Comparison of ENCODE assay signal across 27 cellular contexts in genomic region chr4:168765322-168765721, GRCh38.
DNase-seq lines count a peak whose midpoint lies in the region; ATAC-seq and TF ChIP-seq lines count a peak whose summit lies in the region.
"Had no signal": no experiment of that assay in that cellular context is flagged by ENCODE, and none has a peak within 500 bp of the region (broad histone marks: within the 10 kb centered on the region; RNA-seq: fewer than 3 reads in every experiment).

No MANE protein-coding gene starts in this region.

- peaks cover 41% of the 10 kb centered on the region for H3K4me1 ChIP-seq in ACC112 (ENCODE audit: control insufficient read depth, insufficient read depth, low read length, unreplicated experiment)
- H3K4me1 ChIP-seq in gastrocnemius medialis: peaks cover 3 to 13% of the 10 kb centered on the region in 2 donors
- no peaks in the 10 kb centered on the region for H3K4me1 ChIP-seq in left lung
- H3K4me1 ChIP-seq: BE2C had no signal

- H3K4me3 ChIP-seq in ACC112 (ENCODE audit: low read depth, low read length) (no peak overlapping the region; the same call in 1 of the 2 replicates), gastrocnemius medialis (no peak overlapping the region), WERI-Rb-1 (ENCODE audit: low read depth, low read length) (no peak overlapping the region), left lung (no peak overlapping the region)
- H3K4me3 ChIP-seq: lung had no signal

- H3K36me3 ChIP-seq in ACC112 (ENCODE audit: insufficient read depth, low read length) (no peaks in the 10 kb centered on the region), gastrocnemius medialis (no peaks in the 10 kb centered on the region), WERI-Rb-1 (no peaks in the 10 kb centered on the region), left lung (no peaks in the 10 kb centered on the region)
- H3K36me3 ChIP-seq: BE2C had no signal

- H2AFZ ChIP-seq in ACC112 (ENCODE audit: low read length, unreplicated experiment): peak overlapping the region; percentile 17

- no peak for TF ChIP-seq CTCF in MCF 10A (IDR thresholded peaks at IDR 0.05; ENCODE audit: unreplicated experiment)
- no peak for TF ChIP-seq CTCF in gastrocnemius medialis (IDR thresholded peaks at IDR 0.05 in 4 of 5, conservative IDR thresholded peaks at IDR 0.05 in 1 of 5)
- no peak for TF ChIP-seq CTCF in WERI-Rb-1 (IDR thresholded peaks at IDR 0.05; ENCODE audit: low read depth, low read length)
- no peak for TF ChIP-seq CTCF in left lung (IDR thresholded peaks at IDR 0.05)

- no peaks in the 10 kb centered on the region for H3K79me2 ChIP-seq in ACC112 (ENCODE audit: control insufficient read depth, insufficient read depth, low read length, unreplicated experiment)

- ATAC-seq in left cardiac atrium (peak; percentile 44 to 49), gastrocnemius medialis (peak in 1 of 2 donors; percentile 60), left lung (no peak)
- ATAC-seq: activated CD4-positive, CD25-positive, alpha-beta regulatory T cell treated with anti-CD3 and anti-CD28 coated beads, Interleukin-2, amount 50 U/mL, for 24 hours; activated T-cell treated with anti-CD3 and anti-CD28 coated beads, Interleukin-2, amount 50 U/mL, for 72 hours; effector memory CD8-positive, alpha-beta T cell; naive thymus-derived CD8-positive, alpha-beta T cell had no signal

- in situ Hi-C loops in gastrocnemius medialis (cut with MboI; ENCODE audit: low sequenced_read_pairs in 4 of 4): no loop called here

- H3K27ac Mint-ChIP-seq in MCF 10A (ENCODE audit: low read depth, unreplicated experiment): peak overlapping the region; percentile 80
- H3K27ac Mint-ChIP-seq: activated T-cell treated with anti-CD3 and anti-CD28 coated beads, Interleukin-2, amount 50 U/mL, for 72 hours; effector memory CD8-positive, alpha-beta T cell; H9; naive thymus-derived CD8-positive, alpha-beta T cell; stimulated activated naive CD8-positive, alpha-beta T cell treated with anti-CD3 and anti-CD28 coated beads, Interleukin-15, Interleukin-2, amounts not matched to agents 100 ng/mL and 50 ng/mL, for 24 hours had no signal

- DNase-seq in MCF 10A (ENCODE audit: unreplicated experiment) (no peak), left cardiac atrium (no peak), gastrocnemius medialis (no peak), WERI-Rb-1 (no peak), left lung (no peak), NCI-H187 (lab: John Stamatoyannopoulos, UW) (no peak)
- DNase-seq in activated CD4-positive, alpha-beta T cell treated with anti-CD3 and anti-CD28 coated beads, Interleukin-2, amount 50 U/mL, for 4 hours: no peak
- DNase-seq: activated naive CD4-positive, alpha-beta T cell treated with anti-CD3 and anti-CD28 coated beads, Interleukin-2, amount 50 U/mL, for 16 hours; activated T-cell treated with anti-CD3 and anti-CD28 coated beads, Interleukin-2, amount 50 U/mL, for 72 hours; anterior cingulate cortex; BE2C; COR-L47; effector memory CD8-positive, alpha-beta T cell; H9; head of caudate nucleus; Karpas-422; naive thymus-derived CD8-positive, alpha-beta T cell; NCI-H1048; NCI-H2081; posterior cingulate gyrus; stimulated activated CD4-positive, alpha-beta T cell treated with anti-CD3 and anti-CD28 coated beads, Interleukin-4, amount 100 ng/mL, for 24 hours; T1000 had no signal

- H3K27ac ChIP-seq in ACC112 (ENCODE audit: low read depth, low read length): peak overlapping the region; percentile 88
- H3K27ac ChIP-seq in gastrocnemius medialis: peak overlapping the region in 3 of 4 donors; percentile 43 to 63 (median 56)
- H3K27ac ChIP-seq in WERI-Rb-1: no peak overlapping the region
- no peak overlapping the region for H3K27ac ChIP-seq in left lung
- H3K27ac ChIP-seq: RWPE1 had no signal

- BruUV-seq in MCF 10A (replicated peaks; lab: Mats Ljungman, UMichigan): no TSS peak

- no peaks in the 10 kb centered on the region for H3K36me3 Mint-ChIP-seq in MCF 10A (ENCODE audit: insufficient read depth, unreplicated experiment)
- H3K36me3 Mint-ChIP-seq: naive thymus-derived CD8-positive, alpha-beta T cell had no signal

- no peaks in the 10 kb centered on the region for H3K27me3 Mint-ChIP-seq in MCF 10A (ENCODE audit: insufficient read depth, unreplicated experiment)

- H3K9me3 ChIP-seq in gastrocnemius medialis: no peaks in the 10 kb centered on the region
- no peaks in the 10 kb centered on the region for H3K9me3 ChIP-seq in WERI-Rb-1 (ENCODE audit: severe bottlenecking)
- H3K9me3 ChIP-seq in left lung: no peaks in the 10 kb centered on the region
- H3K9me3 ChIP-seq: BE2C had no signal

- CTCF ChIA-PET in MCF 10A (lab: Yijun Ruan, JAX): interaction anchor here (0.7 to 2.3 kb wide), 5 partner anchors 11 to 386 kb away, joined by 3 to 5 read pairs (median 3); no protein-coding TSS in a partner anchor

- H3K27me3 ChIP-seq in ACC112 (ENCODE audit: insufficient read depth, low read length): no peaks in the 10 kb centered on the region
- H3K27me3 ChIP-seq in gastrocnemius medialis: no peaks in the 10 kb centered on the region
- no peaks in the 10 kb centered on the region for H3K27me3 ChIP-seq in WERI-Rb-1 (ENCODE audit: insufficient read depth, low read depth, severe bottlenecking)
- H3K27me3 ChIP-seq in left lung: no peaks in the 10 kb centered on the region
- H3K27me3 ChIP-seq: BE2C had no signal

- H3K9me3 Mint-ChIP-seq in MCF 10A (ENCODE audit: unreplicated experiment): no peaks in the 10 kb centered on the region
- H3K9me3 Mint-ChIP-seq: activated T-cell treated with anti-CD3 and anti-CD28 coated beads, Interleukin-2, amount 50 U/mL, for 72 hours; effector memory CD8-positive, alpha-beta T cell; H9; naive thymus-derived CD8-positive, alpha-beta T cell; stimulated activated naive CD8-positive, alpha-beta T cell treated with anti-CD3 and anti-CD28 coated beads, Interleukin-15, Interleukin-2, amounts not matched to agents 100 ng/mL and 50 ng/mL, for 24 hours had no signal

- intact Hi-C loops in MCF 10A (cut with micrococcal nuclease) (no loop called here), left cardiac atrium (cut with DNase I) (no loop called here), gastrocnemius medialis (cut with DNase I; ENCODE audit: low total_unique reads) (no loop called here), left lung (cut with DNase I) (no loop called here)

- peaks cover 48% of the 10 kb centered on the region for H3K4me1 Mint-ChIP-seq in MCF 10A (ENCODE audit: insufficient read depth, unreplicated experiment)
- H3K4me1 Mint-ChIP-seq: H9; naive thymus-derived CD8-positive, alpha-beta T cell had no signal

- no peak overlapping the region for H3K4me3 Mint-ChIP-seq in MCF 10A (ENCODE audit: unreplicated experiment)
- H3K4me3 Mint-ChIP-seq: activated T-cell treated with anti-CD3 and anti-CD28 coated beads, Interleukin-2, amount 50 U/mL, for 72 hours; effector memory CD8-positive, alpha-beta T cell; H9; naive thymus-derived CD8-positive, alpha-beta T cell; stimulated activated naive CD8-positive, alpha-beta T cell treated with anti-CD3 and anti-CD28 coated beads, Interleukin-15, Interleukin-2, amounts not matched to agents 100 ng/mL and 50 ng/mL, for 24 hours had no signal

- TF ChIP-seq POLR2A in gastrocnemius medialis (IDR thresholded peaks at IDR 0.05): no peak

- POLR2A ChIA-PET in MCF 10A (lab: Yijun Ruan, JAX): interaction anchor here (0.7 to 2.6 kb wide), 6 partner anchors 11 to 285 kb away, joined by 3 to 6 read pairs (median 4); no protein-coding TSS in a partner anchor

Comparison
In these comparisons a context has a peak if more than half of its experiments do, and no peak if none do; other contexts are left out.
1. H3K27ac ChIP-seq: peak in ACC112 (single experiment) and gastrocnemius medialis (3 of 4); none in WERI-Rb-1 (single experiment) and left lung (0 of 2).